ENCODE assay signal across 16 cellular contexts in the genomic region with DNA sequence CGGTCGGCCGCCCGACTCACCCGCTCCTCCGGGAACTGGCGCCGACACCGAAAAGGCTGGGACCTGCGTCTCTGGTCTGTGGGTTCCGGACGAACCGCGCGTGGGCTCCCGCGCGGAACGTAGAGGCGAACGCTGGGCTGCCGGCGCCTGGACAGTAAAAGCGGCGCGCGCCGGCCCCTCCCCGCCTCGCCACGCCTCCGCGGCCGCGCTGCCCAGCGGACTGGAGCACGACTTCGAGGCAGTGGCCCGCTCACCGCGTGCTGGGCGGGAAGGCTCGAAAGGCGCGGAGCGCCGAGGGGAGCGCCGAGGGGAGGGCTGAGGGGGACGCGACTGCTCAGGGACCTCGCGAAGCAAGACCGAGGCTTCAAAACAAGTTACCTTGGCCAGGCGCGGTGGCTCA. TPM values are rescaled to one million over a fixed set of nuclear protein-coding genes. Genes with fewer than 3 reads are reported as not detected.
A peak's percentile ranks its signal among the peaks of the same experiment; 100 is the strongest.
DNase-seq lines count a peak whose midpoint lies in the region; ATAC-seq and TF ChIP-seq lines count a peak whose summit lies in the region.
"Had no signal": no experiment of that assay in that cellular context is flagged by ENCODE, and none has a peak within 500 bp of the region (broad histone marks: within the 10 kb centered on the region; RNA-seq: fewer than 3 reads in every experiment).

TSS of gene TAF7L (minus strand) at position 131 of the 400 bp plus-strand sequence. CDS start 3,791 bp downstream, outside the sequence.

- H3K4me3 ChIP-seq in breast epithelium = peak within 1 kb of the TSS; percentile 6 to 47 (median 31)
- peak within 1 kb of the TSS; percentile 54 for H3K4me3 ChIP-seq in coronary artery
- H3K4me3 ChIP-seq in urinary bladder (ENCODE audit: low read depth, low read length) = peak within 1 kb of the TSS; percentile 29
- H3K4me3 ChIP-seq in MM.1S (ENCODE audit: low read length) = no peak within 1 kb of the TSS
- H3K4me3 ChIP-seq: gastrocnemius medialis, PC-9 had no signal

- H3K27ac Mint-ChIP-seq in MCF 10A (ENCODE audit: low read depth, unreplicated experiment) = no peak within 1 kb of the TSS
- H3K27ac Mint-ChIP-seq: activated CD8-positive, alpha-beta T cell treated with anti-CD3 and anti-CD28 coated beads, Interleukin-2, amount 10 ng/mL, durations not matched to agents 7 days and 5 days; activated T-helper 2 cell treated with anti-CD3 and anti-CD28 coated beads, Interferon-gamma antibody, Interleukin-2, Interleukin-4, amounts not matched to agents 10 μg/mL and 5 μg/mL and 100 μg/mL, durations not matched to agents 14 hours and 24 hours and 36 hours had no signal

- POLR2A ChIA-PET in MCF 10A (lab: Yijun Ruan, JAX) = no interaction called here

- H3K9me2 ChIP-seq in MM.1S (replicated peaks; ENCODE audit: insufficient read depth, low read length) = no peaks in the 10 kb centered on the region

- DNase-seq in breast epithelium (ENCODE audit: low spot score in 2 of 2) (no peak), MCF 10A (ENCODE audit: unreplicated experiment) (no peak), coronary artery (ENCODE audit: low spot score) (no peak), left colon (no peak), MM.1S (no peak), KBM-7 (no peak), ecto neural progenitor cell (ENCODE audit: low spot score) (no peak)
- DNase-seq: activated CD8-positive, alpha-beta T cell treated with anti-CD3 and anti-CD28 coated beads, Interleukin-2, amount 10 ng/mL, durations not matched to agents 7 days and 5 days; anterior cingulate cortex; gastrocnemius medialis; GDM1; NCI-H2081; PC-9 had no signal

- no peaks in the 10 kb centered on the region for H3K9me3 ChIP-seq in breast epithelium
- no peaks in the 10 kb centered on the region for H3K9me3 ChIP-seq in MM.1S (replicated peaks; ENCODE audit: insufficient read depth, low read length)
- H3K9me3 ChIP-seq: gastrocnemius medialis, pancreas had no signal

- TF ChIP-seq CTCF in breast epithelium (IDR thresholded peaks at IDR 0.05) = no peak
- TF ChIP-seq CTCF in MCF 10A (IDR thresholded peaks at IDR 0.05; ENCODE audit: unreplicated experiment) = no peak
- TF ChIP-seq CTCF in coronary artery (IDR thresholded peaks at IDR 0.05) = no peak
- no peak for TF ChIP-seq CTCF in MM.1S (IDR thresholded peaks at IDR 0.05; ENCODE audit: low read length)

- intact Hi-C loops in breast epithelium (cut with DNase I; ENCODE audit: low total_unique reads) (no loop called here), MCF 10A (cut with micrococcal nuclease) (no loop called here), left colon (cut with DNase I, micrococcal nuclease) (no loop called here)

- H3K4me1 ChIP-seq in breast epithelium (no peaks in the 10 kb centered on the region), urinary bladder (ENCODE audit: insufficient read depth) (no peaks in the 10 kb centered on the region), MM.1S (ENCODE audit: low read length) (no peaks in the 10 kb centered on the region)
- H3K4me1 ChIP-seq: gastrocnemius medialis, pancreas had no signal

- no peak for TF ChIP-seq POLR2A in breast epithelium (IDR thresholded peaks at IDR 0.05)

- CTCF ChIA-PET in MCF 10A (lab: Yijun Ruan, JAX) = interaction anchor here (1.5 kb wide), 1 partner anchor 395 kb away, joined by 3 read pairs; no protein-coding TSS in a partner anchor

- no peaks in the 10 kb centered on the region for H3K9me3 Mint-ChIP-seq in MCF 10A (ENCODE audit: unreplicated experiment)
- H3K9me3 Mint-ChIP-seq: activated T-helper 2 cell treated with anti-CD3 and anti-CD28 coated beads, Interferon-gamma antibody, Interleukin-2, Interleukin-4, amounts not matched to agents 10 μg/mL and 5 μg/mL and 100 μg/mL, durations not matched to agents 14 hours and 24 hours and 36 hours had no signal

- no peak within 1 kb of the TSS for H3K4me3 Mint-ChIP-seq in MCF 10A (ENCODE audit: unreplicated experiment)
- H3K4me3 Mint-ChIP-seq: activated CD8-positive, alpha-beta T cell treated with anti-CD3 and anti-CD28 coated beads, Interleukin-2, amount 10 ng/mL, durations not matched to agents 7 days and 5 days had no signal

- no peak within 1 kb of the TSS for H2AFZ ChIP-seq in MM.1S (ENCODE audit: low read length)
- H2AFZ ChIP-seq: PC-9 had no signal

- H3K79me2 ChIP-seq in MM.1S (ENCODE audit: low read length) = no peaks in the 10 kb centered on the region

- H3K4me1 Mint-ChIP-seq in MCF 10A (ENCODE audit: insufficient read depth, unreplicated experiment) = no peaks in the 10 kb centered on the region

- in situ Hi-C loops in KBM-7 (cut with MboI; ENCODE audit: low pct_unique_long_range_greater_than_20kb, low sequenced_read_pairs) = no loop called here

- H3K36me3 ChIP-seq in breast epithelium = no peaks in the 10 kb centered on the region
- no peaks in the 10 kb centered on the region for H3K36me3 ChIP-seq in urinary bladder (ENCODE audit: insufficient read depth)
- no peaks in the 10 kb centered on the region for H3K36me3 ChIP-seq in MM.1S (replicated peaks; ENCODE audit: insufficient read depth, low read length)
- H3K36me3 ChIP-seq: gastrocnemius medialis, pancreas had no signal

- no peaks in the 10 kb centered on the region for H4K20me1 ChIP-seq in MM.1S (ENCODE audit: insufficient read depth, low read length)

- no TSS peak for BruUV-seq in MCF 10A (replicated peaks; lab: Mats Ljungman, UMichigan)

- H3K4me2 ChIP-seq in MM.1S (ENCODE audit: low read depth, low read length) = no peak within 1 kb of the TSS
- H3K4me2 ChIP-seq: PC-9 had no signal

- 10% methylated on average over 55 of the region's 56 CpGs for WGBS in urinary bladder

- H3K36me3 Mint-ChIP-seq in MCF 10A (ENCODE audit: insufficient read depth, unreplicated experiment) = no peaks in the 10 kb centered on the region

- H3K27me3 ChIP-seq in breast epithelium (peaks cover 0 to 22% of the 10 kb centered on the region in 2 donors), MM.1S (replicated peaks; ENCODE audit: insufficient read depth, low read length) (no peaks in the 10 kb centered on the region)

- no peaks in the 10 kb centered on the region for H3F3A ChIP-seq in MM.1S (ENCODE audit: insufficient read depth, low read length)

- peaks cover 44% of the 10 kb centered on the region for H3K27me3 Mint-ChIP-seq in MCF 10A (ENCODE audit: insufficient read depth, unreplicated experiment)

- no peak within 1 kb of the TSS for H3K9ac ChIP-seq in MM.1S (ENCODE audit: low read length)

- H3K27ac ChIP-seq in breast epithelium (no peak within 1 kb of the TSS), coronary artery (no peak within 1 kb of the TSS), urinary bladder (ENCODE audit: low read depth) (no peak within 1 kb of the TSS), MM.1S (ENCODE audit: low read length) (no peak within 1 kb of the TSS)
- H3K27ac ChIP-seq: gastrocnemius medialis, pancreas, PC-9 had no signal

- peak; percentile 46 for ATAC-seq in left colon
- ATAC-seq: activated CD8-positive, alpha-beta T cell treated with anti-CD3 and anti-CD28 coated beads, Interleukin-2, amount 10 ng/mL, durations not matched to agents 7 days and 5 days; gastrocnemius medialis had no signal

RNA-seq across cellular contexts. Expression of gene TAF7L, which starts in this region (rescaled TPM):
- under 1 TPM in 1 of 3 donors, not detected in 2; 0.32 TPM for total RNA-seq in breast epithelium
- 0.21 TPM in 1 of 2 replicates, not detected in the other for total RNA-seq in MCF 10A (2022)
- total RNA-seq in left colon = under 1 TPM in 1 of 2 donors, not detected in 1; 0.20 TPM
- 0.26 TPM for total RNA-seq in urinary bladder
- 0.13 TPM for polyA plus RNA-seq in urinary bladder
- total RNA-seq: gastrocnemius medialis had no signal

Comparison
In these comparisons a context has a peak if more than half of its experiments do, and no peak if none do; other contexts are left out.
1. Peak in ATAC-seq in left colon; RNA of the gene not detected or under 1 TPM.